Comparison of ENCODE assay signal across 14 cellular contexts in the genomic region with DNA sequence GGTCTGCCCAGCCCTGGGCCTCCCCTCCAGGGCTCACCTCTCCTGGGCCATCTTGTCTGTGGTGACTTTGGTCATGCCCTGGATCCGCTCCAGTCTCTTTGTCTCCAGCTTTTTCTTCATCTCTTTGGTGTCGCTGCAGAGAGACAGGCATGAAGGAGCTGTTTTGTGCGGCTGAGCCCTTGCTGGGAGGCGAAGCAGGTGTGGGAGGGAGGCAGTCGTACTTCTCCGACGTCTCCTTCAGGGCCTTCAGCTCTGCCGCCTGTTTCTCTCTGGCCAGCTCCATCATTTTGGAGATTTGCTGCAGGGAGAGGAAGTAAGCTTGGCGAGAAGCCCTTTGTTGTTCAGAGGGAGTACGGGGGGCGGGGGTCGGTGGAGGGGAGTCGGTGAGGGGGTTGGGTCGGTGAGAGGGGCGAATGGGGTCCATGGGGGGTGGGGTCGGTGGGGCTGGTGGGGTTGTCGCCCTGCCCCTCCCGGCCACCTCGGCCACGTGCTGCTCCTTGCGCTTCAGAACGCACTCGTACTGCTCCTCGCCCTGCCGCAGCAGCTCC. TPM values are rescaled to one million over a fixed set of nuclear protein-coding genes. Genes with fewer than 3 reads are reported as not detected.
A peak's percentile ranks its signal among the peaks of the same experiment; 100 is the strongest.
DNase-seq lines count a peak whose midpoint lies in the region; FAIRE-seq and TF ChIP-seq lines count a peak whose summit lies in the region.
"Had no signal": no experiment of that assay in that cellular context is flagged by ENCODE, and none has a peak within 500 bp of the region (broad histone marks: within the 10 kb centered on the region; RNA-seq: fewer than 3 reads in every experiment).

No MANE protein-coding gene starts in this region.

- no peaks in the 10 kb centered on the region for H3K9me3 ChIP-seq in GM23248 (ENCODE audit: low read depth)
- H3K9me3 ChIP-seq in astrocyte (ENCODE audit: insufficient read depth, low read depth, low read length), result no peaks in the 10 kb centered on the region
- peaks cover 2% of the 10 kb centered on the region for H3K9me3 ChIP-seq in trophoblast cell (ENCODE audit: insufficient read depth, low read depth, low read length)

- H3K4me3 ChIP-seq in GM23248, result peak overlapping the region; percentile 56
- no peak overlapping the region for H3K4me3 ChIP-seq in astrocyte (ENCODE audit: insufficient read depth, low read depth, low read length)
- no peak overlapping the region for H3K4me3 ChIP-seq in trophoblast cell (ENCODE audit: low read depth, low read length)

- no peaks in the 10 kb centered on the region for H3K9me3 Mint-ChIP-seq in astrocyte (ENCODE audit: unreplicated experiment)
- H3K9me3 Mint-ChIP-seq: activated T-helper 17 cell treated with anti-CD3 and anti-CD28 coated beads, Interleukin-2, amount 50 U/mL, for 72 hours had no signal

- peaks cover 55% of the 10 kb centered on the region for H3K27me3 Mint-ChIP-seq in astrocyte (ENCODE audit: low read depth, unreplicated experiment)
- H3K27me3 Mint-ChIP-seq: activated T-helper 17 cell treated with anti-CD3 and anti-CD28 coated beads, Interleukin-2, amount 50 U/mL, for 72 hours; CD4-positive, CD25-positive, alpha-beta regulatory T cell; naive thymus-derived CD4-positive, alpha-beta T cell had no signal

- H2AFZ ChIP-seq in GM23248 (peak overlapping the region; percentile 81), astrocyte (ENCODE audit: low read depth, low read length) (peak overlapping the region; percentile 91), trophoblast cell (ENCODE audit: insufficient read depth, low read length, poor library complexity) (peak overlapping the region; percentile 46)

- H2BK120ac ChIP-seq in trophoblast cell (ENCODE audit: insufficient read depth, low read length, poor library complexity), result no peak overlapping the region

- no peaks in the 10 kb centered on the region for H3K36me3 ChIP-seq in GM23248 (ENCODE audit: low read depth)
- H3K36me3 ChIP-seq in astrocyte (ENCODE audit: insufficient read depth, low read length), result no peaks in the 10 kb centered on the region
- H3K36me3 ChIP-seq in trophoblast cell (ENCODE audit: control insufficient read depth in 1 of 2, insufficient read depth in 2 of 2, low read length in 2 of 2), result no peaks in the 10 kb centered on the region

- no peaks in the 10 kb centered on the region for H3K9me2 ChIP-seq in GM23248 (ENCODE audit: insufficient read depth)

- no peak overlapping the region for H3K18ac ChIP-seq in trophoblast cell (ENCODE audit: low read length)

- no peak overlapping the region for H4K8ac ChIP-seq in trophoblast cell (ENCODE audit: low read depth, low read length)

- H3K4me2 ChIP-seq in GM23248 (ENCODE audit: unreplicated experiment), result peak overlapping the region; percentile 79
- peak overlapping the region; percentile 88 for H3K4me2 ChIP-seq in astrocyte (ENCODE audit: low read length)
- H3K4me2 ChIP-seq in trophoblast cell (ENCODE audit: low read length), result peak overlapping the region; percentile 65

- no peak overlapping the region for H4K91ac ChIP-seq in trophoblast cell (ENCODE audit: low read depth, low read length)

- H2BK12ac ChIP-seq in trophoblast cell (ENCODE audit: low read length), result no peak overlapping the region

- H3K27ac ChIP-seq in GM23248, result no peak overlapping the region
- no peak overlapping the region for H3K27ac ChIP-seq in astrocyte (ENCODE audit: low read depth, low read length)
- H3K27ac ChIP-seq in trophoblast cell (ENCODE audit: low read depth, low read length), result no peak overlapping the region

- H3K9ac ChIP-seq in GM23248, result no peak overlapping the region
- peak overlapping the region; percentile 43 for H3K9ac ChIP-seq in astrocyte (ENCODE audit: low read length)
- H3K9ac ChIP-seq in trophoblast cell (ENCODE audit: low read length), result no peak overlapping the region

- intact Hi-C loops in head of caudate nucleus (cut with DNase I), result no loop called here

- no peak overlapping the region for H3K4me3 Mint-ChIP-seq in astrocyte (ENCODE audit: unreplicated experiment)
- H3K4me3 Mint-ChIP-seq: activated T-helper 17 cell treated with anti-CD3 and anti-CD28 coated beads, Interleukin-2, amount 50 U/mL, for 72 hours; CD4-positive, CD25-positive, alpha-beta regulatory T cell; naive thymus-derived CD4-positive, alpha-beta T cell had no signal

- peaks cover 17% of the 10 kb centered on the region; the same call in 1 of the 2 replicates for H3K27me3 ChIP-seq in GM23248 (replicated peaks; ENCODE audit: insufficient read depth)
- peaks cover 14% of the 10 kb centered on the region for H3K27me3 ChIP-seq in astrocyte (ENCODE audit: insufficient read depth, low read length)
- peaks cover 18% of the 10 kb centered on the region for H3K27me3 ChIP-seq in trophoblast cell (ENCODE audit: insufficient read depth, low read length)

- H4K20me1 ChIP-seq in GM23248 (ENCODE audit: insufficient read depth), result no peaks in the 10 kb centered on the region
- no peaks in the 10 kb centered on the region for H4K20me1 ChIP-seq in astrocyte (ENCODE audit: insufficient read depth, low read length)

- DNase-seq in GM23248, result no peak
- no peak for DNase-seq in astrocyte (ENCODE audit: low read depth)
- DNase-seq in head of caudate nucleus, result peak in 22 of 42 donors; percentile 30 to 82 (median 60)
- no peak for DNase-seq in trophoblast cell
- no peak for DNase-seq in SK-N-DZ (ENCODE audit: low spot score)
- no peak for DNase-seq in activated effector memory CD4-positive, alpha-beta T cell treated with anti-CD3 and anti-CD28 coated beads, Interleukin-2, amount 50 U/mL, for 16 hours
- DNase-seq in NOMO-1 treated with DMSO at 0.1 percent for 48 hours (lab: John Stamatoyannopoulos, UW; ENCODE audit: unreplicated experiment), result no peak
- no peak for DNase-seq in medulla oblongata (ENCODE audit: extremely low spot score)
- DNase-seq: CD4-positive, CD25-positive, alpha-beta regulatory T cell; naive thymus-derived CD4-positive, alpha-beta T cell; SIG-M5; stimulated activated CD4-positive, alpha-beta T cell treated with anti-CD3 and anti-CD28 coated beads, Interleukin-4, amount 100 ng/mL, for 1 hour had no signal

- peaks cover 11% of the 10 kb centered on the region for H3K4me1 Mint-ChIP-seq in astrocyte (ENCODE audit: low read depth, unreplicated experiment)
- H3K4me1 Mint-ChIP-seq: activated T-helper 17 cell treated with anti-CD3 and anti-CD28 coated beads, Interleukin-2, amount 50 U/mL, for 72 hours had no signal

- H3K79me2 ChIP-seq in GM23248 (ENCODE audit: insufficient read depth), result no peaks in the 10 kb centered on the region
- no peaks in the 10 kb centered on the region for H3K79me2 ChIP-seq in astrocyte (ENCODE audit: insufficient read depth, low read length)
- no peaks in the 10 kb centered on the region for H3K79me2 ChIP-seq in trophoblast cell (ENCODE audit: control insufficient read depth, insufficient read depth, low read length, poor library complexity)

- H3K4me1 ChIP-seq in GM23248 (ENCODE audit: insufficient read depth) (peaks cover 8% of the 10 kb centered on the region), astrocyte (ENCODE audit: insufficient read depth, low read length) (peaks cover 12% of the 10 kb centered on the region), trophoblast cell (ENCODE audit: control insufficient read depth in 1 of 2, insufficient read depth in 2 of 2, low read length in 2 of 2) (peaks cover 18 to 22% of the 10 kb centered on the region in 2 experiments)

- H3K27ac Mint-ChIP-seq in astrocyte (ENCODE audit: unreplicated experiment), result no peak overlapping the region
- H3K27ac Mint-ChIP-seq: CD4-positive, CD25-positive, alpha-beta regulatory T cell had no signal

- peaks cover 2% of the 10 kb centered on the region for H3K36me3 Mint-ChIP-seq in astrocyte (ENCODE audit: low read depth, unreplicated experiment)

- FAIRE-seq in astrocyte (lab: Jason Lieb, UNC), result no peak

- H3K23ac ChIP-seq in trophoblast cell (ENCODE audit: low read length), result no peak overlapping the region

- peaks cover 3% of the 10 kb centered on the region for H3K79me1 ChIP-seq in trophoblast cell (ENCODE audit: low read length)

- no peak for TF ChIP-seq CTCF in astrocyte (IDR thresholded peaks at IDR 0.05; ENCODE audit: insufficient read depth, low read depth, low read length)

- peak overlapping the region; percentile 33 for H3K14ac ChIP-seq in trophoblast cell (ENCODE audit: low read length)

- no peak overlapping the region for H2BK5ac ChIP-seq in trophoblast cell (ENCODE audit: low read depth, low read length, poor library complexity)

- peaks cover 2% of the 10 kb centered on the region; the same call in 1 of the 2 replicates for H3F3A ChIP-seq in GM23248 (ENCODE audit: insufficient read depth)

- no peak overlapping the region for H4K12ac ChIP-seq in trophoblast cell (ENCODE audit: low read depth, low read length)

- no peak overlapping the region for H2AK5ac ChIP-seq in trophoblast cell (ENCODE audit: low read length)

- in situ Hi-C loops in GM23248 (cut with MboI), result no loop called here

- 22 to 50% methylated on average over 11 to 21 of the region's 25 CpGs for WGBS in GM23248 (ENCODE audit: low coverage in 1 of 2, low lambda C conversion rate in 2 of 2, missing lambda C conversion rate in 2 of 2), 2 experiments
- no CpG with 5 or more reads among the region's 25 CpGs for WGBS in trophoblast cell (ENCODE audit: extremely low coverage, insufficient coverage, insufficient read length)

- H3K4ac ChIP-seq in trophoblast cell (ENCODE audit: low read depth, low read length), result no peak overlapping the region

RNA-seq across cellular contexts. Expression of a gene that starts 7.8 kb away (rescaled TPM):
- total RNA-seq in GM23248 (2014; rRNA removed; shearing (Covaris generic)), result not detected in 2 replicates
- not detected in 2 replicates for polyA plus RNA-seq in GM23248 (2016; fragmentation: Nextera tagmentation; extraction: Ambion mirVana)
- not detected in 2 replicates for total RNA-seq in astrocyte
- 0.15 and 0.21 TPM in 2 replicates for polyA plus RNA-seq in trophoblast cell (2013)
- not detected in 2 replicates for polyA plus RNA-seq in SK-N-DZ (2014; cell fraction: cytosol; rRNA removed)
- polyA plus RNA-seq in SK-N-DZ (2014; cell fraction: nucleus; rRNA removed), result 2.1 TPM in 1 of 2 replicates, not detected in the other
- total RNA-seq: activated T-helper 17 cell treated with anti-CD3 and anti-CD28 coated beads, Interleukin-2, amount 50 U/mL, for 72 hours; LHCN-M2 had no signal
- polyA plus RNA-seq: CD4-positive, CD25-positive, alpha-beta regulatory T cell; naive thymus-derived CD4-positive, alpha-beta T cell had no signal

RNA-seq across cellular contexts. Expression of a gene that starts 17.1 kb away (rescaled TPM):
- total RNA-seq in GM23248 (2014; rRNA removed; shearing (Covaris generic)), result 0.54 and 0.76 TPM in 2 replicates
- polyA plus RNA-seq in GM23248 (2016; fragmentation: Nextera tagmentation; extraction: Ambion mirVana), result 1.1 TPM in 2 replicates
- total RNA-seq in astrocyte, result 1.7 and 3.7 TPM in 2 replicates
- 1.1 and 1.5 TPM in 2 replicates for polyA plus RNA-seq in trophoblast cell (2013)
- polyA plus RNA-seq in SK-N-DZ (2014; cell fraction: cytosol; rRNA removed), result 12.5 and 12.6 TPM in 2 replicates
- polyA plus RNA-seq in SK-N-DZ (2014; cell fraction: nucleus; rRNA removed), result 71.1 and 88.9 TPM in 2 replicates

RNA-seq across cellular contexts. Expression of a gene that starts 32.9 kb away (rescaled TPM):
- 16.6 and 19.9 TPM in 2 replicates for total RNA-seq in GM23248 (2014; rRNA removed; shearing (Covaris generic))
- 3.9 and 4.5 TPM in 2 replicates for polyA plus RNA-seq in GM23248 (2016; fragmentation: Nextera tagmentation; extraction: Ambion mirVana)
- 39.2 and 41.2 TPM in 2 replicates for total RNA-seq in astrocyte
- 35.8 and 37.5 TPM in 2 replicates for polyA plus RNA-seq in trophoblast cell (2013)
- polyA plus RNA-seq in SK-N-DZ (2014; cell fraction: cytosol; rRNA removed), result 13.1 and 14.5 TPM in 2 replicates
- polyA plus RNA-seq in SK-N-DZ (2014; cell fraction: nucleus; rRNA removed), result 9.4 and 9.9 TPM in 2 replicates

RNA-seq across cellular contexts. Expression of a gene that starts 50.1 kb away (rescaled TPM):
- 16.9 and 19.6 TPM in 2 replicates for total RNA-seq in GM23248 (2014; rRNA removed; shearing (Covaris generic))
- polyA plus RNA-seq in GM23248 (2016; fragmentation: Nextera tagmentation; extraction: Ambion mirVana), result 28.8 and 33.1 TPM in 2 replicates
- 9.8 and 10.1 TPM in 2 replicates for total RNA-seq in astrocyte
- 0.15 and 0.31 TPM in 2 replicates for polyA plus RNA-seq in trophoblast cell (2013)
- polyA plus RNA-seq in SK-N-DZ (2014; cell fraction: cytosol; rRNA removed), result 0.39 and 2.8 TPM in 2 replicates
- polyA plus RNA-seq in SK-N-DZ (2014; cell fraction: nucleus; rRNA removed), result 4.7 and 9.8 TPM in 2 replicates

RNA-seq across cellular contexts. Expression of a gene that starts 51.8 kb away (rescaled TPM):
- not detected in 2 replicates for total RNA-seq in GM23248 (2014; rRNA removed; shearing (Covaris generic))
- polyA plus RNA-seq in GM23248 (2016; fragmentation: Nextera tagmentation; extraction: Ambion mirVana), result not detected in 2 replicates
- 0.38 and 1.1 TPM in 2 replicates for total RNA-seq in astrocyte
- polyA plus RNA-seq in trophoblast cell (2013), result 8.4 and 8.5 TPM in 2 replicates
- 0.20 TPM in 1 of 2 replicates, not detected in the other for polyA plus RNA-seq in SK-N-DZ (2014; cell fraction: cytosol; rRNA removed)
- polyA plus RNA-seq in SK-N-DZ (2014; cell fraction: nucleus; rRNA removed), result not detected in 2 replicates
- total RNA-seq: CD4-positive, CD25-positive, alpha-beta regulatory T cell had no signal
- polyA plus RNA-seq: CD4-positive, CD25-positive, alpha-beta regulatory T cell; naive thymus-derived CD4-positive, alpha-beta T cell had no signal

Comparison
In these comparisons a context has a peak if more than half of its experiments do, and no peak if none do; other contexts are left out.
1. DNase-seq: peak in head of caudate nucleus (22 of 42); none in GM23248 (single experiment), astrocyte (single experiment), trophoblast cell (0 of 2), SK-N-DZ (single experiment), activated effector memory CD4-positive, alpha-beta T cell treated with anti-CD3 and anti-CD28 coated beads, Interleukin-2, amount 50 U/mL, for 16 hours (single experiment), NOMO-1 treated with DMSO at 0.1 percent for 48 hours (single experiment) and medulla oblongata (single experiment).
2. Peak in every context shown above with its lines, with median percentiles within 50 percentile points of each other: H2AFZ ChIP-seq and H3K4me2 ChIP-seq.